ENCODE assay signal across 17 cellular contexts in the genomic region with DNA sequence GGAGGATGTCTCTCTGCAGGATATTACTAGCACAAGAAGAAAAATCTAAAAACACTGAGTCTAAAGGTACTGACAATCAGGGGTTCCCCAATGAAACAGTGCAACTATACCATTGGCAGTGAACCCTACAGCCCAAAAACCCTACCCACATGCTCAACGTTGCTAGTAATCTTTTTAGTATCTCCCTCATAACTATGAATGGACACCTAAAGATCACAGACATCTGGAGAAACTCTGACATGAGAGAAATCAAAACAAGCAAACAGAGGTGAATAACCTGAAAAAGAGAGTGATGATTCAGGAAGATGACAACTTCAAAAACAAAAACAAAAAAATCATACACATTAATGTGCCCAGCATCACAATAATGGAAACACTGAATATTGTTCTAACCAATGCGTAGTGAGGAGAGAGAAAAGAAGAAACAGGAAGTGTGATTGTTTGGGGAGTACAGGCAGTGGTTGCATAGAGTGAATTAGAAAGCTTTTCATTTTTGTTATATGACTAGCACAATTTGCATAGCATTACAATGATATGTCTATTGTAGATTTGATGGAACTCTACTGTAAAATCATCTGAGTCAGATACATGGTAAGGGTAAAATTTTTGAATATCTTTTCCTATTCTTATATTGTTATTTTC.
DNase-seq lines count a peak whose midpoint lies in the region; ATAC-seq and TF ChIP-seq lines count a peak whose summit lies in the region.
"Had no signal": no experiment of that assay in that cellular context is flagged by ENCODE, and none has a peak within 500 bp of the region (broad histone marks: within the 10 kb centered on the region; RNA-seq: fewer than 3 reads in every experiment).

No MANE protein-coding gene starts in this region.

- H3K27me3 ChIP-seq in heart left ventricle = peaks cover 0 to 6% (median 0%) of the 10 kb centered on the region in 9 donors

- H3K36me3 Mint-ChIP-seq in activated T-helper 17 cell treated with anti-CD3 and anti-CD28 coated beads, Interleukin-2, amount 50 U/mL, for 72 hours (ENCODE audit: low read depth) = no peaks in the 10 kb centered on the region
- H3K36me3 Mint-ChIP-seq: naive B cell had no signal

- no peak for TF ChIP-seq POLR2A in heart left ventricle (IDR thresholded peaks at IDR 0.05)

- no peak overlapping the region for H3K27ac Mint-ChIP-seq in activated T-helper 17 cell treated with anti-CD3 and anti-CD28 coated beads, Interleukin-2, amount 50 U/mL, for 72 hours
- H3K27ac Mint-ChIP-seq: HFFc6, naive B cell had no signal

- H3K27ac ChIP-seq in heart left ventricle = no peak overlapping the region
- H3K27ac ChIP-seq: BLaER1 treated with 17β-estradiol and CSF1 and Interleukin-3, amounts not matched to agents 10 nM and 100 nM had no signal

- peak; percentile 94 for ATAC-seq in GM18858 (IDR thresholded peaks at IDR 0.05; ENCODE audit: unreplicated experiment)
- ATAC-seq in GM21423 (IDR thresholded peaks at IDR 0.05; ENCODE audit: unreplicated experiment) = peak; percentile 78
- peak; percentile 62 for ATAC-seq in HG02970 (IDR thresholded peaks at IDR 0.05; ENCODE audit: low FRiP score, unreplicated experiment)
- peak; percentile 74 for ATAC-seq in activated T-helper 17 cell treated with anti-CD3 and anti-CD28 coated beads, Interleukin-2, amount 50 U/mL, for 72 hours (replicated peaks)
- no peak for ATAC-seq in heart left ventricle

- 33 to 67% (median 48%) methylated on average over 2 of the region's 2 CpGs for WGBS in heart left ventricle, 4 donors

- H3K4me1 Mint-ChIP-seq in activated T-helper 17 cell treated with anti-CD3 and anti-CD28 coated beads, Interleukin-2, amount 50 U/mL, for 72 hours = no peaks in the 10 kb centered on the region
- H3K4me1 Mint-ChIP-seq: naive B cell had no signal

- H3K4me1 ChIP-seq in heart left ventricle = no peaks in the 10 kb centered on the region
- H3K4me1 ChIP-seq: BLaER1 treated with 17β-estradiol and CSF1 and Interleukin-3, amounts not matched to agents 10 nM and 100 nM had no signal

- no peak overlapping the region for H3K4me3 ChIP-seq in heart left ventricle
- H3K4me3 ChIP-seq: BLaER1 treated with 17β-estradiol and CSF1 and Interleukin-3, amounts not matched to agents 10 nM and 100 nM had no signal

- H3K27me3 Mint-ChIP-seq in activated T-helper 17 cell treated with anti-CD3 and anti-CD28 coated beads, Interleukin-2, amount 50 U/mL, for 72 hours = peaks cover 3% of the 10 kb centered on the region

- DNase-seq in GDM1 (lab: John Stamatoyannopoulos, UW) (no peak), heart left ventricle (no peak), mesenteric fat pad (ENCODE audit: low spot score) (no peak)
- DNase-seq: activated CD4-positive, alpha-beta T cell treated with anti-CD3 and anti-CD28 coated beads for 4 hours; HFFc6; KBM-7; naive B cell; NCI-H1092 treated with DMSO at 0.1 percent for 48 hours; NK-92 treated with Interleukin-12 subunit alpha and Interleukin-12 subunit beta, amount 100 ng/mL, for 24 hours; Right ventricle myocardium superior; stimulated activated CD4-positive, alpha-beta T cell treated with anti-CD3 and anti-CD28 coated beads, Interleukin-15, amount 100 ng/mL, for 24 hours; substantia nigra had no signal

- TF ChIP-seq CTCF in heart left ventricle (IDR thresholded peaks at IDR 0.05) = no peak

- intact Hi-C loops in heart left ventricle (cut with DNase I) = no loop called here

- H3K36me3 ChIP-seq in heart left ventricle = no peaks in the 10 kb centered on the region
- H3K36me3 ChIP-seq: BLaER1 treated with 17β-estradiol and CSF1 and Interleukin-3, amounts not matched to agents 10 nM and 100 nM had no signal

- H3K4me3 Mint-ChIP-seq in activated T-helper 17 cell treated with anti-CD3 and anti-CD28 coated beads, Interleukin-2, amount 50 U/mL, for 72 hours = no peak overlapping the region
- H3K4me3 Mint-ChIP-seq: HFFc6, naive B cell had no signal

- H3K9me3 Mint-ChIP-seq in activated T-helper 17 cell treated with anti-CD3 and anti-CD28 coated beads, Interleukin-2, amount 50 U/mL, for 72 hours = peaks cover 6% of the 10 kb centered on the region

- peaks cover 0 to 7% (median 0%) of the 10 kb centered on the region in 12 donors for H3K9me3 ChIP-seq in heart left ventricle

Comparison
In these comparisons a context has a peak if more than half of its experiments do, and no peak if none do; other contexts are left out.
1. ATAC-seq: peak in GM18858 (single experiment), GM21423 (single experiment), HG02970 (single experiment) and activated T-helper 17 cell treated with anti-CD3 and anti-CD28 coated beads, Interleukin-2, amount 50 U/mL, for 72 hours (single experiment); none in heart left ventricle (0 of 4).